1 cellular context compared by ENCODE assay signal in the genomic region with DNA sequence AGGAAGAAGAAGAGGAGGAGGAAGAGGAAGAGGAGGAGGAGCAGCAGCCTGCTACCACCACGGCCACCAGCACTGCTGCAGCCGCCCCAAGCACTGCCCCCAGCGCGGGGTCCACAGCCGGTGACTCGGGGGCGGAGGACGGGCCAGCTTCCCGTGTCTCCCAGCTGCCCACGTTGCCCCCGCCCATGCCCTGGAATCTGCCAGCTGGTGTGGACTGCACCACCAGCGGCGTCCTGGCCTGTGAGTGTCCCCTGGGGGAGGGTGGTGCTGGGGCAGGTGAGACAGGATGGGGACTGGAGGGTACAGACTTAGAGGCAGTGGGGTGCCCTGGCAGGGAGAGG.
TF ChIP-seq lines count a peak whose summit lies in the region.

No MANE protein-coding gene starts in this region.

TF ChIP-seq in HepG2, 621 proteins besides CTCF, POLR2A, EP300 and RAD21:
- TF ChIP-seq ZNF484 (CRISPR knock-in tag; IDR thresholded peaks at IDR 0.05; ENCODE audit: borderline replicate concordance, low read depth) (no peak), RBFOX2 (IDR thresholded peaks at IDR 0.05; ENCODE audit: low read depth, low read length) (peak; percentile 47), AGO2 (optimal IDR thresholded peaks at IDR 0.05; ENCODE audit: low read depth, low read length) (peak; percentile 39)
- TF ChIP-seq, protein P1, sequence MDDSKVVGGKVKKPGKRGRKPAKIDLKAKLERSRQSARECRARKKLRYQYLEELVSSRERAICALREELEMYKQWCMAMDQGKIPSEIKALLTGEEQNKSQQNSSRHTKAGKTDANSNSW (CRISPR knock-in tag; IDR thresholded peaks at IDR 0.05; ENCODE audit: borderline replicate concordance) = no peak
